8 cellular contexts compared by ENCODE assay signal in genomic region chr17:3683054-3683511, GRCh38. TPM values are rescaled to one million over a fixed set of nuclear protein-coding genes. Genes with fewer than 3 reads are reported as not detected.
DNase-seq lines count a peak whose midpoint lies in the region; ATAC-seq and TF ChIP-seq lines count a peak whose summit lies in the region.

No MANE protein-coding gene starts in this region.

- peaks cover 0 to 4% of the 10 kb centered on the region in 2 donors for H3K36me3 Mint-ChIP-seq in activated T-cell treated with anti-CD3 and anti-CD28 coated beads, Interleukin-2, amount 50 U/mL, for 72 hours (ENCODE audit: insufficient read depth in 2 of 2)

- H3K27ac ChIP-seq in OCI-LY1 (ENCODE audit: low read depth, low read length, poor library complexity, severe bottlenecking): no peak overlapping the region

- H3K4me2 ChIP-seq in OCI-LY1 (ENCODE audit: low read length): no peak overlapping the region

- DNase-seq in AML-193 (lab: John Stamatoyannopoulos, UW): peak; percentile 25 to 31
- peak; percentile 88 for DNase-seq in GM20000 (ENCODE audit: low spot score)
- DNase-seq in activated T-cell treated with anti-CD3 and anti-CD28 coated beads, Interleukin-2, amount 50 U/mL, for 72 hours: peak; percentile 60 to 70
- peak; percentile 75 for DNase-seq in germinal center (ENCODE audit: low spot score)
- DNase-seq in stimulated activated CD4-positive, alpha-beta T cell treated with anti-CD3 and anti-CD28 coated beads, Interleukin-12 subunit alpha, Interleukin-12 subunit beta, amount 100 ng/mL, for 4 hours: peak; percentile 47
- no peak for DNase-seq in NCI-H524 (lab: John Stamatoyannopoulos, UW)

- peak; percentile 84 for TF ChIP-seq CTCF in GM20000 (IDR thresholded peaks at IDR 0.05; ENCODE audit: extremely low read depth, missing control alignments)
- TF ChIP-seq CTCF in OCI-LY1 (IDR thresholded peaks at IDR 0.05; ENCODE audit: low read length): peak; percentile 97

- no peaks in the 10 kb centered on the region for H3K9me3 ChIP-seq in OCI-LY1 (ENCODE audit: low read length)

- no peaks in the 10 kb centered on the region for H3K79me2 ChIP-seq in OCI-LY1 (ENCODE audit: insufficient read depth, low read length)

- H3K4me3 ChIP-seq in OCI-LY1 (ENCODE audit: low read depth, low read length, poor library complexity, severe bottlenecking): no peak overlapping the region

- peak; percentile 89 to 92 for ATAC-seq in activated T-cell treated with anti-CD3 and anti-CD28 coated beads, Interleukin-2, amount 50 U/mL, for 72 hours (replicated peaks in 1 of 2)
- ATAC-seq in GM19351 (IDR thresholded peaks at IDR 0.05; ENCODE audit: unreplicated experiment): no peak

- H3K4me1 ChIP-seq in OCI-LY1 (ENCODE audit: insufficient read depth, low read length, severe bottlenecking): peaks cover 3% of the 10 kb centered on the region

- H3K9ac ChIP-seq in OCI-LY1 (ENCODE audit: low read length): no peak overlapping the region

- no peaks in the 10 kb centered on the region for H3K27me3 Mint-ChIP-seq in activated T-cell treated with anti-CD3 and anti-CD28 coated beads, Interleukin-2, amount 50 U/mL, for 72 hours (ENCODE audit: low read depth)

- H2AFZ ChIP-seq in OCI-LY1 (ENCODE audit: low read length): no peak overlapping the region

- H3K27ac Mint-ChIP-seq in activated T-cell treated with anti-CD3 and anti-CD28 coated beads, Interleukin-2, amount 50 U/mL, for 72 hours: no peak overlapping the region

- no peaks in the 10 kb centered on the region for H4K20me1 ChIP-seq in OCI-LY1 (ENCODE audit: insufficient read depth, low read length)

- H3K36me3 ChIP-seq in OCI-LY1 (ENCODE audit: insufficient read depth, low read length): peaks cover 7% of the 10 kb centered on the region; the same call in 1 of the 2 replicates

- H3K4me3 Mint-ChIP-seq in activated T-cell treated with anti-CD3 and anti-CD28 coated beads, Interleukin-2, amount 50 U/mL, for 72 hours: no peak overlapping the region

- H3K9me2 ChIP-seq in OCI-LY1 (ENCODE audit: low read depth, low read length): no peaks in the 10 kb centered on the region

- no peaks in the 10 kb centered on the region; the same call in 1 of the 2 replicates for H3F3A ChIP-seq in OCI-LY1 (ENCODE audit: insufficient read depth, low read length)

- H3K9me3 Mint-ChIP-seq in activated T-cell treated with anti-CD3 and anti-CD28 coated beads, Interleukin-2, amount 50 U/mL, for 72 hours: no peaks in the 10 kb centered on the region

- H3K27me3 ChIP-seq in OCI-LY1 (ENCODE audit: insufficient read depth, low read length): no peaks in the 10 kb centered on the region

- H3K4me1 Mint-ChIP-seq in activated T-cell treated with anti-CD3 and anti-CD28 coated beads, Interleukin-2, amount 50 U/mL, for 72 hours (ENCODE audit: low read depth): peaks cover 17% of the 10 kb centered on the region

RNA-seq across cellular contexts. Expression of gene P2RX5, which starts 12.9 kb away (rescaled TPM):
- total RNA-seq in activated T-cell treated with anti-CD3 and anti-CD28 coated beads, Interleukin-2, amount 50 U/mL, for 72 hours: 10 to 100 TPM; 46.5 to 60.1 TPM

RNA-seq across cellular contexts. Expression of gene EMC6, which starts 14.5 kb away (rescaled TPM):
- 10 to 100 TPM; 44.0 to 45.0 TPM for total RNA-seq in activated T-cell treated with anti-CD3 and anti-CD28 coated beads, Interleukin-2, amount 50 U/mL, for 72 hours

RNA-seq across cellular contexts. Expression of gene TAX1BP3, which starts 14.7 kb away (rescaled TPM):
- total RNA-seq in activated T-cell treated with anti-CD3 and anti-CD28 coated beads, Interleukin-2, amount 50 U/mL, for 72 hours: 10 to 100 TPM; 10.6 to 12.3 TPM

RNA-seq across cellular contexts. Expression of gene HASPIN, which starts 40.6 kb away (rescaled TPM):
- 10 to 100 TPM; 23.2 to 25.7 TPM for total RNA-seq in activated T-cell treated with anti-CD3 and anti-CD28 coated beads, Interleukin-2, amount 50 U/mL, for 72 hours

RNA-seq across cellular contexts. Expression of gene CTNS, which starts 46.5 kb away (rescaled TPM):
- total RNA-seq in activated T-cell treated with anti-CD3 and anti-CD28 coated beads, Interleukin-2, amount 50 U/mL, for 72 hours: 10 to 100 TPM; 10.5 to 12.1 TPM

Comparison
In these comparisons a context has a peak if more than half of its experiments do, and no peak if none do; other contexts are left out.
1. DNase-seq: peak in AML-193 (2 of 2), GM20000 (single experiment), activated T-cell treated with anti-CD3 and anti-CD28 coated beads, Interleukin-2, amount 50 U/mL, for 72 hours (2 of 2), germinal center (single experiment) and stimulated activated CD4-positive, alpha-beta T cell treated with anti-CD3 and anti-CD28 coated beads, Interleukin-12 subunit alpha, Interleukin-12 subunit beta, amount 100 ng/mL, for 4 hours (single experiment); none in NCI-H524 (0 of 2).